9 cellular contexts compared by ENCODE assay signal in the genomic region with DNA sequence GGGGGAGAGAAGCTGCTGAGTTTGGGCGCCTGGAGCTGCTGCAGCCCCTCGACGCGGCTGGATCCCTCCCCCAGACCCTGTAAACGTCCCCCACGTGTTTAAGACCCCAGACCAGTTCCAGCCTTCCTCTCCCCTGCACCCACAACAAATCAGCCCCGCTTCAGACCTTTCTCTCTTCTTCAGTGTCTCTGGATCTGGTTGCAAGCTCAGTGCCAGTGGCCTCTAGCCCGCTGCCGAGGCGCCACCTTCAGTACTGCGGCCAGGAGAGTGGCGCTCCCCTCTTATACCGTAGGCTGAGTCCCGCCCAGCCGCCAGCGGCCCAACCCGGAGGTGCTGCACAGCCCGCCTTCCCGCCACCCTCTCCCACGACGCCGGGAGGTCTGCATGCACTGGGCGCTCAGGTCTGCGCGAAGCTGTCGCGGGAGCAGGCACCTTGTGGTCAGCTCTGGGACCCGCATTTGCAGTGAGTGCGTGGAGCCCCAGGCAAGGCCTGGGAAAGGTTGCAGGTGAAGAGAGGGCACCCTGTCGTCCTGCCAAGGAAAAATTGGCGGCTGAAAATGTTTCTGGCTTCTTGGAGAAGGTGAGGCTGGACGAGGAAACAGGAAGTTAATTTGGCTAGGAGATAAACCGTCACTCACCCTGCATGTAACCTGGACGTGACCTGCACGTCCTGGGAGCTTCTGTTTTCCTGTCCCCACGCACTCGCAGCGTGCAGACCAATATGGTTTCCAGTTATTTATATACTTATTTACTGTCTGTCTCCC. TPM values are rescaled to one million over a fixed set of nuclear protein-coding genes. Genes with fewer than 3 reads are reported as not detected.
DNase-seq lines count a peak whose midpoint lies in the region; ATAC-seq and TF ChIP-seq lines count a peak whose summit lies in the region.
"Had no signal": no experiment of that assay in that cellular context is flagged by ENCODE, and none has a peak within 500 bp of the region (broad histone marks: within the 10 kb centered on the region; RNA-seq: fewer than 3 reads in every experiment).

A gene with protein sequence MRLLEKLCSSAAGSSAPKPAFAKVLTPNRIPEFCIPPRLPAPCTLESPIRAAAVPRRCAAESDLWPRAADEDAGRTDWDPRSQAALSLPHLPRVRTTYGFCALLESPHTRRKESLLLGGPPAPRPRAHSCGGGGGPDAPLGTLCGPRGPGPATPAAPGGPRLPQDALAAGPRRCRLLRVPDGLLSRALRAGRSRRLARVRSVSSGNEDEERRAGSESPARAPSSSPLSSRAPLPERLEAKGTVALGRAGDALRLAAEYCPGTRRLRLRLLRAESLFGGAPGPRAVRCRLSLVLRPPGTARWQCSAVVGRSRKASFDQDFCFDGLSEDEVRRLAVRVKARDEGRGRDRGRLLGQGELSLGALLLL (minus strand): TSS at position 257 of the 764 bp plus-strand sequence. CDS start 301 bp downstream, outside the sequence.

- no peaks in the 10 kb centered on the region for H3K36me3 ChIP-seq in HUES64 (ENCODE audit: insufficient read depth, low read length)
- no peaks in the 10 kb centered on the region for H3K36me3 ChIP-seq in neuronal stem cell (replicated peaks in 1 of 2; ENCODE audit: control insufficient read depth in 2 of 2, insufficient read depth in 2 of 2, low read length in 2 of 2)
- H3K36me3 ChIP-seq: SJSA1 had no signal

- H2BK5ac ChIP-seq in neuronal stem cell (ENCODE audit: low read length) = no peak within 1 kb of the TSS

- H3K27ac ChIP-seq in HUES64 (ENCODE audit: low read depth, low read length) (no peak within 1 kb of the TSS), neuronal stem cell (replicated peaks; ENCODE audit: low read length) (no peak within 1 kb of the TSS)
- H3K27ac ChIP-seq: SJSA1 had no signal

- H3K4me3 Mint-ChIP-seq in activated CD8-positive, alpha-beta T cell treated with anti-CD3 and anti-CD28 coated beads for 36 hours = peak within 1 kb of the TSS; percentile 60

- POLR2A ChIA-PET in activated CD8-positive, alpha-beta T cell treated with anti-CD3 and anti-CD28 coated beads for 36 hours (lab: Charles Lee) = interaction anchor here (0.9 kb wide), 1 partner anchor 10 kb away, joined by 5 read pairs; no protein-coding TSS in a partner anchor

- ATAC-seq in activated CD8-positive, alpha-beta T cell treated with anti-CD3 and anti-CD28 coated beads for 36 hours = peak; percentile 87
- no peak for ATAC-seq in GM21825 (IDR thresholded peaks at IDR 0.05; ENCODE audit: unreplicated experiment)

- H2AK5ac ChIP-seq in neuronal stem cell (ENCODE audit: low read depth, low read length) = no peak within 1 kb of the TSS

- peak within 1 kb of the TSS; percentile 92 for H3K14ac ChIP-seq in neuronal stem cell (ENCODE audit: low read length)

- peak; percentile 55 for DNase-seq in activated CD8-positive, alpha-beta T cell treated with anti-CD3 and anti-CD28 coated beads for 36 hours
- DNase-seq in fibroblast of the aortic adventitia (ENCODE audit: low read depth) (no peak), neuronal stem cell (ENCODE audit: low spot score) (peak; percentile 31), DMS114 treated with DMSO at 0.1 percent for 48 hours (lab: John Stamatoyannopoulos, UW; ENCODE audit: unreplicated experiment) (no peak), T1000 (lab: John Stamatoyannopoulos, UW) (no peak), C1 segment of cervical spinal cord (lab: John Stamatoyannopoulos, UW) (no peak)

- 24% methylated on average over 38 of the region's 38 CpGs for WGBS in HUES64
- WGBS in neuronal stem cell (ENCODE audit: extremely low coverage in 2 of 2, insufficient read length in 2 of 2, insufficient replicate concordance in 1 of 2), 2 donors = no CpG with 5 or more reads among the region's 38 CpGs

- H3K18ac ChIP-seq in neuronal stem cell (ENCODE audit: low read length) = peak within 1 kb of the TSS; percentile 62

- peak within 1 kb of the TSS; percentile 92 for H2AFZ ChIP-seq in neuronal stem cell (ENCODE audit: low read length)

- TF ChIP-seq CTCF in activated CD8-positive, alpha-beta T cell treated with anti-CD3 and anti-CD28 coated beads for 36 hours (IDR thresholded peaks at IDR 0.05) = no peak
- no peak for TF ChIP-seq CTCF in fibroblast of the aortic adventitia (IDR thresholded peaks at IDR 0.05; ENCODE audit: insufficient read depth, low read length)

- H4K8ac ChIP-seq in neuronal stem cell (ENCODE audit: low read depth, low read length) = peak within 1 kb of the TSS; percentile 73

- CTCF ChIA-PET in activated CD8-positive, alpha-beta T cell treated with anti-CD3 and anti-CD28 coated beads for 36 hours (lab: Charles Lee) = interaction anchor here (0.6 to 1.2 kb wide), 3 partner anchors 40 to 143 kb away, joined by 3 to 4 read pairs (median 3); no protein-coding TSS in a partner anchor

- H3K9me3 Mint-ChIP-seq in activated CD8-positive, alpha-beta T cell treated with anti-CD3 and anti-CD28 coated beads for 36 hours = no peaks in the 10 kb centered on the region

- H4K91ac ChIP-seq in neuronal stem cell (ENCODE audit: low read depth, low read length, poor library complexity) = no peak within 1 kb of the TSS

- H2BK12ac ChIP-seq in neuronal stem cell (ENCODE audit: low read length) = no peak within 1 kb of the TSS

- H3K4me1 ChIP-seq in HUES64 (ENCODE audit: insufficient read depth, low read length) (no peaks in the 10 kb centered on the region), neuronal stem cell (ENCODE audit: control insufficient read depth in 2 of 2, insufficient read depth in 1 of 2, low read depth in 1 of 2, low read length in 2 of 2) (peaks cover 1 to 4% of the 10 kb centered on the region in 2 donors)

- intact Hi-C loops in activated CD8-positive, alpha-beta T cell treated with anti-CD3 and anti-CD28 coated beads for 36 hours (cut with micrococcal nuclease) = no loop called here

- H2BK15ac ChIP-seq in neuronal stem cell (ENCODE audit: low read length) = no peak within 1 kb of the TSS

- H3K4me3 ChIP-seq in HUES64 (ENCODE audit: low read length) = peak within 1 kb of the TSS; percentile 49
- peak within 1 kb of the TSS; percentile 18 for H3K4me3 ChIP-seq in fibroblast of the aortic adventitia (ENCODE audit: low read depth, low read length)
- peak within 1 kb of the TSS; percentile 15 to 77 for H3K4me3 ChIP-seq in neuronal stem cell (ENCODE audit: low read length in 2 of 2)
- H3K4me3 ChIP-seq: SJSA1 had no signal

- H3K27me3 ChIP-seq in HUES64 (ENCODE audit: insufficient read depth, low read length) (peaks cover 74% of the 10 kb centered on the region), neuronal stem cell (ENCODE audit: control insufficient read depth in 3 of 3, insufficient read depth in 3 of 3, low read depth in 1 of 3, low read length in 3 of 3) (peaks cover 9 to 80% (median 41%) of the 10 kb centered on the region in 3 experiments)

- no peak within 1 kb of the TSS; the same call in 1 of the 2 replicates for H3K9ac ChIP-seq in HUES64 (ENCODE audit: low read depth, low read length)
- peak within 1 kb of the TSS; percentile 68 for H3K9ac ChIP-seq in neuronal stem cell (ENCODE audit: low read depth, low read length, poor library complexity)

- H3K23ac ChIP-seq in neuronal stem cell (ENCODE audit: low read depth, low read length, poor library complexity) = peak within 1 kb of the TSS; percentile 32

- H2BK120ac ChIP-seq in neuronal stem cell (ENCODE audit: low read depth, low read length) = no peak within 1 kb of the TSS

- H3K4me2 ChIP-seq in neuronal stem cell (ENCODE audit: insufficient read depth, low read length, poor library complexity, severe bottlenecking) = peak within 1 kb of the TSS; percentile 99

- no peak within 1 kb of the TSS for H3K27ac Mint-ChIP-seq in activated CD8-positive, alpha-beta T cell treated with anti-CD3 and anti-CD28 coated beads for 36 hours

- H3K4me1 Mint-ChIP-seq in activated CD8-positive, alpha-beta T cell treated with anti-CD3 and anti-CD28 coated beads for 36 hours (ENCODE audit: low read depth) = peaks cover 14% of the 10 kb centered on the region

- H3K9me3 ChIP-seq in HUES64 (ENCODE audit: insufficient read depth, low read depth, low read length) (no peaks in the 10 kb centered on the region), neuronal stem cell (replicated peaks in 1 of 2; ENCODE audit: control insufficient read depth in 2 of 2, insufficient read depth in 1 of 2, low read depth in 1 of 2, low read length in 2 of 2) (no peaks in the 10 kb centered on the region)
- H3K9me3 ChIP-seq: SJSA1 had no signal

- H3K4ac ChIP-seq in neuronal stem cell (ENCODE audit: low read length) = no peak within 1 kb of the TSS

- no peaks in the 10 kb centered on the region for H3K36me3 Mint-ChIP-seq in activated CD8-positive, alpha-beta T cell treated with anti-CD3 and anti-CD28 coated beads for 36 hours (ENCODE audit: low read depth)

- H3K27me3 Mint-ChIP-seq in activated CD8-positive, alpha-beta T cell treated with anti-CD3 and anti-CD28 coated beads for 36 hours = peaks cover 64% of the 10 kb centered on the region

- peaks cover 2% of the 10 kb centered on the region for H3K79me1 ChIP-seq in neuronal stem cell (ENCODE audit: low read depth, low read length)

RNA-seq across cellular contexts. Expression of the gene that starts here (rescaled TPM):
- polyA plus RNA-seq in HUES64 (2013, experiment 1 of 2) = 0.15 TPM
- polyA plus RNA-seq in HUES64 (2013, experiment 2 of 2) = 0.25 TPM
- total RNA-seq in activated CD8-positive, alpha-beta T cell treated with anti-CD3 and anti-CD28 coated beads for 36 hours = under 1 TPM; 0.38 to 0.43 TPM
- total RNA-seq in fibroblast of the aortic adventitia (ENCODE audit: low replicate concordance) = not detected in 2 replicates
- polyA plus RNA-seq in neuronal stem cell (2013, experiment 1 of 2) = 0.03 TPM
- 0.01 TPM for polyA plus RNA-seq in neuronal stem cell (2013, experiment 2 of 2)
- total RNA-seq: SJSA1 had no signal

Comparison
In these comparisons a context has a peak if more than half of its experiments do, and no peak if none do; other contexts are left out.
1. Peak in DNase-seq and ATAC-seq in activated CD8-positive, alpha-beta T cell treated with anti-CD3 and anti-CD28 coated beads for 36 hours; RNA of the gene not detected or under 1 TPM.